9 cellular contexts compared by ENCODE assay signal in the genomic region with DNA sequence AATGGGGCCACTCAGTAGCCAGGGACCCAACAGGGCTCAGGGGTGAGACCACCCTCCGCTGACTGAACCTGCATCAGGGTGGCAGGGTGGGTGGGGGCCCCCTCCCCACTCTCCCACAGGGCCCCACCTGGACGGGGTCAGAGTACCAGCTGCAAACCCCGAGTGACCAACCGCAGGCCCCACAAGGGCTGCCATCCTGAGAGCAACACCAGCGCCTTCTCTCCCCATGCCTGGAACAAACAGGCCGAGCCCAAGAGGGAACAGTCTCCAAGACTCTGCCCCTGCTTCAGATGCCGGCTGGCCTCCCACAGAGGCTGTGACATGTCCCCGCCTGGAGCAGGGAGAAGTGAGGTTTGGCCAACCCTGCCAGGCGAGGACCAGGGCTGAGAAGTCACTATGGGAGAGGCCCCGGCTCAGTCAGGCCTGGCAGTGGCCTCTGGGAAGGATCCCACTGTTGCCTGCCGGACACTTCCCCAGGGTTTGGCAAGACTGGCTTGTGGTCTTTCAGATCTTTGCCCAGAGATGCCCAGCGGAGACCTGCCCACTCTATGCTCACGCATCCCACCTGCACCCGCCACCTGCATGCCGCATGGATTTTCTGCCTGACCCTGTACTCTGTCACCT. TPM values are rescaled to one million over a fixed set of nuclear protein-coding genes. Genes with fewer than 3 reads are reported as not detected.
A peak's percentile ranks its signal among the peaks of the same experiment; 100 is the strongest.
DNase-seq lines count a peak whose midpoint lies in the region; ATAC-seq and TF ChIP-seq lines count a peak whose summit lies in the region.
"Had no signal": no experiment of that assay in that cellular context is flagged by ENCODE, and none has a peak within 500 bp of the region (broad histone marks: within the 10 kb centered on the region; RNA-seq: fewer than 3 reads in every experiment).

No MANE protein-coding gene starts in this region.

- H3K27ac ChIP-seq in Panc1 (ENCODE audit: low read length), result peak overlapping the region; percentile 92
- peak overlapping the region; percentile 98 for H3K27ac ChIP-seq in epithelial cell of prostate
- no peak overlapping the region for H3K27ac ChIP-seq in rectal smooth muscle tissue (ENCODE audit: low read depth, low read length)

- H3K9me3 ChIP-seq in Panc1 (ENCODE audit: control insufficient read depth, insufficient read depth, low read depth, low read length), result no peaks in the 10 kb centered on the region
- H3K9me3 ChIP-seq: mucosa of descending colon had no signal

- in situ Hi-C loops in Panc1 (cut with HindIII; ENCODE audit: low pct_unique_long_range_greater_than_20kb, low sequenced_read_pairs), result no loop called here

- no peak for ATAC-seq in Panc1
- ATAC-seq in HG02678 (IDR thresholded peaks at IDR 0.05; ENCODE audit: unreplicated experiment), result no peak

- H3K9ac ChIP-seq in rectal smooth muscle tissue (ENCODE audit: low read length), result no peak overlapping the region

- H3K4me3 ChIP-seq in GM06990 (replicated peaks; ENCODE audit: low read depth, low read length) (peak overlapping the region; percentile 58), Panc1 (ENCODE audit: low read depth in 2 of 2, low read length in 2 of 2) (no peak overlapping the region), rectal smooth muscle tissue (ENCODE audit: low read length) (peak overlapping the region; percentile 62)
- H3K4me3 ChIP-seq: mucosa of descending colon had no signal

- no TSS peak for BruUV-seq in Panc1 (replicated peaks; lab: Mats Ljungman, UMichigan)

- TF ChIP-seq CTCF in GM06990 (IDR thresholded peaks at IDR 0.05; ENCODE audit: insufficient read depth, low read length, poor library complexity, severe bottlenecking) (no peak), Panc1 (IDR thresholded peaks at IDR 0.05) (no peak)

- no peaks in the 10 kb centered on the region for H3K27me3 ChIP-seq in GM06990 (replicated peaks; ENCODE audit: control insufficient read depth, insufficient read depth, low read length)
- H3K27me3 ChIP-seq in Panc1 (ENCODE audit: control insufficient read depth, insufficient read depth, low read length), result no peaks in the 10 kb centered on the region
- no peaks in the 10 kb centered on the region for H3K27me3 ChIP-seq in rectal smooth muscle tissue (ENCODE audit: control insufficient read depth, insufficient read depth, low read length)

- H3K36me3 ChIP-seq in GM06990 (ENCODE audit: control insufficient read depth, insufficient read depth, low read length), result peaks cover 11% of the 10 kb centered on the region
- no peaks in the 10 kb centered on the region for H3K36me3 ChIP-seq in Panc1 (ENCODE audit: control insufficient read depth, insufficient read depth, low read length)
- H3K36me3 ChIP-seq in rectal smooth muscle tissue (ENCODE audit: control insufficient read depth, insufficient read depth, low read length), result peaks cover 1% of the 10 kb centered on the region

- intact Hi-C loops in Panc1 (cut with micrococcal nuclease; ENCODE audit: unreplicated experiment), result no loop called here

- POLR2A ChIA-PET in Panc1 (lab: Charles Lee), result no interaction called here

- CTCF ChIA-PET in Panc1 (lab: Charles Lee), result no interaction called here

- DNase-seq in GM06990 (ENCODE audit: extremely low read depth, insufficient read length) (no peak), Panc1 (ENCODE audit: low read depth, low spot score) (no peak), epithelial cell of prostate (ENCODE audit: low read depth, low spot score) (no peak), cerebellum (ENCODE audit: low spot score) (no peak), NOMO-1 treated with dmso at 0.1 percent for 144 hours (lab: John Stamatoyannopoulos, UW; ENCODE audit: unreplicated experiment) (no peak)
- DNase-seq in activated effector memory CD4-positive, alpha-beta T cell treated with Interleukin-2 at 50 U/mL for 16 hours, result no peak

- peaks cover 74% of the 10 kb centered on the region for H3K4me1 ChIP-seq in Panc1 (ENCODE audit: control insufficient read depth, insufficient read depth, low read length)
- H3K4me1 ChIP-seq in rectal smooth muscle tissue (ENCODE audit: control insufficient read depth, insufficient read depth, low read length), result peaks cover 28% of the 10 kb centered on the region

RNA-seq across cellular contexts. Expression of gene MPND, which starts 27.2 kb away (rescaled TPM):
- total RNA-seq in Panc1 (2021; ENCODE audit: unreplicated experiment) (22.9 TPM), cerebellum (11.3 TPM)
- 44.9 TPM for polyA plus RNA-seq in Panc1 (2012; ENCODE audit: insufficient read length)

RNA-seq across cellular contexts. Expression of gene SH3GL1, which starts 29.8 kb away (rescaled TPM):
- total RNA-seq in Panc1 (2021; ENCODE audit: unreplicated experiment) (57.1 TPM), cerebellum (21.3 TPM)
- polyA plus RNA-seq in Panc1 (2012; ENCODE audit: insufficient read length), result 72.4 TPM

RNA-seq across cellular contexts. Expression of gene STAP2, which starts 31.9 kb away (rescaled TPM):
- 10.0 TPM for total RNA-seq in Panc1 (2021; ENCODE audit: unreplicated experiment)
- polyA plus RNA-seq in Panc1 (2012; ENCODE audit: insufficient read length), result 21.6 TPM
- 1.5 TPM for total RNA-seq in cerebellum

RNA-seq across cellular contexts. Expression of gene CHAF1A, which starts 31.9 kb away (rescaled TPM):
- 45.4 TPM for total RNA-seq in Panc1 (2021; ENCODE audit: unreplicated experiment)
- polyA plus RNA-seq in Panc1 (2012; ENCODE audit: insufficient read length), result 23.8 TPM
- 13.4 TPM for total RNA-seq in cerebellum

Comparison
In these comparisons a context has a peak if more than half of its experiments do, and no peak if none do; other contexts are left out.
1. H3K4me3 ChIP-seq: peak in GM06990 (single experiment) and rectal smooth muscle tissue (single experiment); none in Panc1 (0 of 2).